In the genomic region with DNA sequence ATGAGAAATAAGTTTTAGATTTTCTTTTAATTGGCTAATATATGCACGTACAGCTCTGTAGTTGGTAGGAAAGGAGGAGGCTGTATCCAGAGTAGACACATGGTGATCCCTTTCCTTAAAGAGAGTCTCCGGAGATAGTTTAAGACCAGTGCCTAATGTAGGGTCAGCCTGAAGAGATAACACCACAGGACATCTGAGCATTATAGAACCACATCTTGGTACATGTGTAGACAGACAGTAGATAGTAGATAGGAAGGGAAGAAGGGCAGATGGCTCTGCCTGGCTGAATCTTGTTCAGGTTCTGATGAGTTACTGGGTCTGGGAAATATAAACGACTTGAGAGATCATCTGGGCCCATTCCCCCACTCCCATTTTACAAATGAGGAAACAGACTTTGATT, we compare ENCODE assay signal across 12 cellular contexts. TPM values are rescaled to one million over a fixed set of nuclear protein-coding genes. Genes with fewer than 3 reads are reported as not detected.
A peak's percentile ranks its signal among the peaks of the same experiment; 100 is the strongest.
DNase-seq lines count a peak whose midpoint lies in the region; ATAC-seq and TF ChIP-seq lines count a peak whose summit lies in the region.
"Had no signal": no experiment of that assay in that cellular context is flagged by ENCODE, and none has a peak within 500 bp of the region (broad histone marks: within the 10 kb centered on the region; RNA-seq: fewer than 3 reads in every experiment).

No MANE protein-coding gene starts in this region.

- H3K27me3 Mint-ChIP-seq in natural killer cell (ENCODE audit: low read depth in 2 of 2), result no peaks in the 10 kb centered on the region
- H3K27me3 Mint-ChIP-seq in natural killer cell treated with Interleukin-12 subunit alpha and Interleukin-12 subunit beta and Interleukin-15 and Interleukin-18, amount 100 ng/mL, for 72 hours, result no peaks in the 10 kb centered on the region
- no peaks in the 10 kb centered on the region for H3K27me3 Mint-ChIP-seq in central memory CD8-positive, alpha-beta T cell
- no peaks in the 10 kb centered on the region for H3K27me3 Mint-ChIP-seq in osteocyte (ENCODE audit: unreplicated experiment)

- H3K4me3 Mint-ChIP-seq in natural killer cell (no peak overlapping the region), osteocyte (ENCODE audit: unreplicated experiment) (no peak overlapping the region)
- no peak overlapping the region for H3K4me3 Mint-ChIP-seq in natural killer cell treated with Interleukin-12 subunit alpha and Interleukin-12 subunit beta and Interleukin-15 and Interleukin-18, amount 100 ng/mL, for 72 hours
- no peak overlapping the region for H3K4me3 Mint-ChIP-seq in central memory CD8-positive, alpha-beta T cell

- in situ Hi-C loops in G401 (cut with HindIII; ENCODE audit: low sequenced_read_pairs), result no loop called here

- H3K36me3 Mint-ChIP-seq in natural killer cell (no peaks in the 10 kb centered on the region), osteocyte (ENCODE audit: unreplicated experiment) (no peaks in the 10 kb centered on the region)
- no peaks in the 10 kb centered on the region for H3K36me3 Mint-ChIP-seq in natural killer cell treated with Interleukin-12 subunit alpha and Interleukin-12 subunit beta and Interleukin-15 and Interleukin-18, amount 100 ng/mL, for 72 hours
- peaks cover 12% of the 10 kb centered on the region for H3K36me3 Mint-ChIP-seq in central memory CD8-positive, alpha-beta T cell (ENCODE audit: insufficient read depth)

- ATAC-seq in natural killer cell (no peak), GM21515 (IDR thresholded peaks at IDR 0.05; ENCODE audit: unreplicated experiment) (no peak)
- ATAC-seq in natural killer cell treated with Interleukin-12 subunit alpha and Interleukin-12 subunit beta and Interleukin-15 and Interleukin-18, amount 100 ng/mL, for 72 hours, result no peak
- no peak for ATAC-seq in central memory CD8-positive, alpha-beta T cell (replicated peaks; ENCODE audit: extremely low read depth, poor library complexity, severe bottlenecking)

- no peaks in the 10 kb centered on the region for H3K9me3 Mint-ChIP-seq in natural killer cell
- no peaks in the 10 kb centered on the region for H3K9me3 Mint-ChIP-seq in natural killer cell treated with Interleukin-12 subunit alpha and Interleukin-12 subunit beta and Interleukin-15 and Interleukin-18, amount 100 ng/mL, for 72 hours
- no peaks in the 10 kb centered on the region for H3K9me3 Mint-ChIP-seq in central memory CD8-positive, alpha-beta T cell
- no peaks in the 10 kb centered on the region for H3K9me3 Mint-ChIP-seq in osteocyte (ENCODE audit: unreplicated experiment)

- TF ChIP-seq CTCF in natural killer cell (IDR thresholded peaks at IDR 0.05), result no peak
- no peak for TF ChIP-seq CTCF in osteocyte (IDR thresholded peaks at IDR 0.05)

- H3K27ac Mint-ChIP-seq in natural killer cell (peak overlapping the region; percentile 12 to 33), osteocyte (ENCODE audit: unreplicated experiment) (peak overlapping the region; percentile 42)
- peak overlapping the region in 1 of 2 donors; percentile 8 for H3K27ac Mint-ChIP-seq in natural killer cell treated with Interleukin-12 subunit alpha and Interleukin-12 subunit beta and Interleukin-15 and Interleukin-18, amount 100 ng/mL, for 72 hours
- peak overlapping the region; percentile 25 for H3K27ac Mint-ChIP-seq in central memory CD8-positive, alpha-beta T cell (ENCODE audit: low read depth)

- H3K4me1 Mint-ChIP-seq in natural killer cell, result peaks cover 77 to 87% of the 10 kb centered on the region in 2 donors
- peaks cover 55 to 77% of the 10 kb centered on the region in 2 donors for H3K4me1 Mint-ChIP-seq in natural killer cell treated with Interleukin-12 subunit alpha and Interleukin-12 subunit beta and Interleukin-15 and Interleukin-18, amount 100 ng/mL, for 72 hours (ENCODE audit: low read depth in 2 of 2)
- peaks cover 79% of the 10 kb centered on the region for H3K4me1 Mint-ChIP-seq in central memory CD8-positive, alpha-beta T cell
- H3K4me1 Mint-ChIP-seq in osteocyte (ENCODE audit: unreplicated experiment), result peaks cover 62% of the 10 kb centered on the region

- no peak for DNase-seq in natural killer cell
- no peak for DNase-seq in natural killer cell treated with Interleukin-12 subunit alpha and Interleukin-12 subunit beta and Interleukin-15 and Interleukin-18, amount 100 ng/mL, for 72 hours (ENCODE audit: low spot score)
- DNase-seq in central memory CD8-positive, alpha-beta T cell (ENCODE audit: low spot score in 2 of 2), result no peak
- no peak for DNase-seq in osteocyte (ENCODE audit: extremely low spot score, unreplicated experiment)
- no peak for DNase-seq in G401 (ENCODE audit: low spot score)
- DNase-seq in RKO (ENCODE audit: low spot score), result no peak
- no peak for DNase-seq in activated T-cell treated with anti-CD3 and anti-CD28 coated beads, Interleukin-2, amount 50 U/mL, for 48 hours
- DNase-seq: EL, H7, mesendoderm, NCI-H2029 had no signal

- intact Hi-C loops in natural killer cell (cut with micrococcal nuclease), result no loop called here

RNA-seq across cellular contexts. Expression of gene CHMP4B, which starts 18.5 kb away (rescaled TPM):
- total RNA-seq in natural killer cell, result 10 to 100 TPM; 63.7 to 74.0 (median 70.0) TPM
- 10 to 100 TPM; 62.3 to 84.5 TPM for total RNA-seq in natural killer cell treated with Interleukin-12 subunit alpha and Interleukin-12 subunit beta and Interleukin-15 and Interleukin-18, amount 100 ng/mL, for 72 hours
- total RNA-seq in osteocyte, result 87.5 and 92.5 TPM in 2 replicates
- total RNA-seq in G401 (2014; rRNA removed; shearing (Covaris generic)), result 71.3 and 87.4 TPM in 2 replicates
